9 cellular contexts compared by ENCODE assay signal in genomic region chr1:9438431-9439073, GRCh38.
A peak's percentile ranks its signal among the peaks of the same experiment; 100 is the strongest.
DNase-seq lines count a peak whose midpoint lies in the region; ATAC-seq and TF ChIP-seq lines count a peak whose summit lies in the region.
"Had no signal": no experiment of that assay in that cellular context is flagged by ENCODE, and none has a peak within 500 bp of the region (broad histone marks: within the 10 kb centered on the region; RNA-seq: fewer than 3 reads in every experiment).

No MANE protein-coding gene starts in this region.

- peak overlapping the region; percentile 21 to 61; a peak in 3 of 4 replicates for H4K8ac ChIP-seq in IMR-90 (ENCODE audit: low read depth in 2 of 2, low read length in 2 of 2)

- DNase-seq in IMR-90 (peak; percentile 93), brain microvascular endothelial cell (peak; percentile 80), kidney tubule cell (ENCODE audit: low spot score) (peak; percentile 98), testis (peak; percentile 74), HPDE6-E6E7 (ENCODE audit: extremely low spot score) (no peak), NCI-H1417 treated with DMSO at 0.1 percent for 48 hours (lab: John Stamatoyannopoulos, UW) (no peak)
- DNase-seq in activated naive CD4-positive, alpha-beta T cell treated with anti-CD3 and anti-CD28 coated beads, Interleukin-2, amount 50 U/mL, for 72 hours (ENCODE audit: low spot score in 2 of 2), result no peak

- H3K36me3 ChIP-seq in IMR-90 (ENCODE audit: control insufficient read depth, insufficient read depth, low read length) (no peaks in the 10 kb centered on the region), brain microvascular endothelial cell (replicated peaks) (no peaks in the 10 kb centered on the region), testis (ENCODE audit: low read depth, missing control alignments) (no peaks in the 10 kb centered on the region)

- no peaks in the 10 kb centered on the region for H4K20me1 ChIP-seq in IMR-90 (ENCODE audit: insufficient read depth, low read length)

- 5% methylated on average over 2 of the region's 12 CpGs; no CpG with 5 or more reads in 1 of the 2 experiments for WGBS in IMR-90 (ENCODE audit: extremely low coverage in 2 of 2, insufficient read length in 1 of 2), 2 experiments
- WGBS in testis, 2 donors, result 71 to 72% methylated on average over 12 of the region's 12 CpGs

- no peaks in the 10 kb centered on the region for H3K79me1 ChIP-seq in IMR-90 (ENCODE audit: low read depth in 1 of 2, low read length in 2 of 2)

- H4K91ac ChIP-seq in IMR-90 (ENCODE audit: insufficient read depth, low read depth, low read length), result peak overlapping the region; percentile 30

- TF ChIP-seq POLR2A in IMR-90 (IDR thresholded peaks at IDR 0.05; ENCODE audit: low read depth, low read length), result no peak
- TF ChIP-seq POLR2A in testis (IDR thresholded peaks at IDR 0.05), result no peak

- H3K9me1 ChIP-seq in IMR-90 (ENCODE audit: insufficient read depth, low read length), result peaks cover 32% of the 10 kb centered on the region

- TF ChIP-seq CTCF in IMR-90 (conservative IDR thresholded peaks at IDR 0.05; ENCODE audit: low read depth, low read length), result no peak
- TF ChIP-seq CTCF in brain microvascular endothelial cell (IDR thresholded peaks at IDR 0.05; ENCODE audit: low read depth, low read length, missing control alignments), result no peak
- TF ChIP-seq CTCF in testis (IDR thresholded peaks at IDR 0.05), result no peak

- H3K56ac ChIP-seq in IMR-90 (ENCODE audit: extremely low read depth, insufficient read depth, low read length), result no peak overlapping the region

- no peaks in the 10 kb centered on the region for H3K9me3 ChIP-seq in IMR-90 (ENCODE audit: control insufficient read depth, insufficient read depth, low read length)
- no peaks in the 10 kb centered on the region for H3K9me3 ChIP-seq in testis
- H3K9me3 ChIP-seq: mucosa of descending colon had no signal

- ATAC-seq in IMR-90 (ENCODE audit: low read depth) (peak; percentile 88), HG02885 (IDR thresholded peaks at IDR 0.05; ENCODE audit: poor library complexity, unreplicated experiment) (no peak)
- no peak for ATAC-seq in activated naive CD4-positive, alpha-beta T cell treated with anti-CD3 and anti-CD28 coated beads, Interleukin-2, amount 50 U/mL, for 72 hours

- peak overlapping the region; percentile 72 for H2BK20ac ChIP-seq in IMR-90 (ENCODE audit: low read depth, low read length)

- peak overlapping the region; percentile 75 for H3K27ac ChIP-seq in IMR-90 (ENCODE audit: insufficient read depth, low read length)
- H3K27ac ChIP-seq in brain microvascular endothelial cell, result peak overlapping the region; percentile 28
- H3K27ac ChIP-seq in testis, result peak overlapping the region; percentile 24 to 30

- CTCF ChIA-PET in IMR-90 (lab: Yijun Ruan, JAX), result interaction anchor here (0.7 to 1.0 kb wide), 3 partner anchors 10 to 17 kb away, joined by 3 read pairs; no protein-coding TSS in a partner anchor

- H2AK5ac ChIP-seq in IMR-90 (ENCODE audit: low read depth, low read length), result peak overlapping the region; percentile 88; the same call in 1 of the 2 replicates

- BruUV-seq in IMR-90 (replicated peaks; lab: Mats Ljungman, UMichigan), result no TSS peak

- intact Hi-C loops in IMR-90 (cut with micrococcal nuclease), result no loop called here
- intact Hi-C loops in testis (cut with DNase I; ENCODE audit: low total_unique reads), result no loop called here

- in situ Hi-C loops in IMR-90 (cut with MboI; ENCODE audit: low sequenced_read_pairs) (no loop called here), brain microvascular endothelial cell (cut with HindIII; ENCODE audit: low pct_ligation_motif_present, low sequenced_read_pairs) (no loop called here)

- no peak overlapping the region for H3K4me3 ChIP-seq in IMR-90 (ENCODE audit: insufficient read depth, low read depth, low read length)
- H3K4me3 ChIP-seq in brain microvascular endothelial cell (ENCODE audit: low read depth, low read length), result no peak overlapping the region
- no peak overlapping the region for H3K4me3 ChIP-seq in testis
- H3K4me3 ChIP-seq: mucosa of descending colon had no signal

- peak overlapping the region; percentile 88 for H2BK120ac ChIP-seq in IMR-90 (ENCODE audit: low read depth, low read length)

- POLR2A ChIA-PET in IMR-90 (lab: Charles Lee; ENCODE audit: unreplicated experiment), result no interaction called here

- TF ChIP-seq RAD21 in IMR-90 (IDR thresholded peaks at IDR 0.05; ENCODE audit: low read length), result peak; percentile 19; the same call in 1 of the 2 replicates

- H2AFZ ChIP-seq in IMR-90 (replicated peaks; ENCODE audit: low read length, poor library complexity), result peak overlapping the region; percentile 80

- no peaks in the 10 kb centered on the region for H3K9me3 Mint-ChIP-seq in activated naive CD4-positive, alpha-beta T cell treated with anti-CD3 and anti-CD28 coated beads, Interleukin-2, amount 50 U/mL, for 72 hours

- H3K4me1 ChIP-seq in IMR-90 (ENCODE audit: control insufficient read depth, insufficient read depth, low read length), result peaks cover 17% of the 10 kb centered on the region
- H3K4me1 ChIP-seq in testis, result peaks cover 34% of the 10 kb centered on the region

- H3K36me3 Mint-ChIP-seq in activated naive CD4-positive, alpha-beta T cell treated with anti-CD3 and anti-CD28 coated beads, Interleukin-2, amount 50 U/mL, for 72 hours, result no peaks in the 10 kb centered on the region

- H3K9ac ChIP-seq in IMR-90 (ENCODE audit: low read depth, low read length), result no peak overlapping the region

- H4K5ac ChIP-seq in IMR-90 (ENCODE audit: low read depth, low read length), result peak overlapping the region; percentile 83

- H3K4me2 ChIP-seq in IMR-90 (ENCODE audit: low read depth, low read length), result peak overlapping the region; percentile 47

- H3K14ac ChIP-seq in IMR-90 (replicated peaks; ENCODE audit: low read depth, low read length), result peak overlapping the region; percentile 58

- peak overlapping the region; percentile 86; the same call in 2 of the 3 replicates for H2BK15ac ChIP-seq in IMR-90 (ENCODE audit: low read depth, low read length)

- peak overlapping the region; percentile 76 for H3K4ac ChIP-seq in IMR-90 (ENCODE audit: low read depth, low read length)

- peak overlapping the region; percentile 48 for H3K23ac ChIP-seq in IMR-90 (ENCODE audit: low read depth, low read length)

- no peaks in the 10 kb centered on the region for H3K27me3 ChIP-seq in IMR-90 (ENCODE audit: control insufficient read depth, insufficient read depth, low read length)
- no peaks in the 10 kb centered on the region for H3K27me3 ChIP-seq in brain microvascular endothelial cell (replicated peaks)
- H3K27me3 ChIP-seq in testis, result no peaks in the 10 kb centered on the region

- dilution Hi-C loops in IMR-90 (cut with HindIII; ENCODE audit: low sequenced_read_pairs, unreplicated experiment), result no loop called here

- peak overlapping the region; percentile 62 for H2BK5ac ChIP-seq in IMR-90 (ENCODE audit: low read depth, low read length, poor library complexity, severe bottlenecking)

- H3K18ac ChIP-seq in IMR-90 (ENCODE audit: low read depth, low read length), result peak overlapping the region; percentile 72

- no peak overlapping the region for H3K27ac Mint-ChIP-seq in activated naive CD4-positive, alpha-beta T cell treated with anti-CD3 and anti-CD28 coated beads, Interleukin-2, amount 50 U/mL, for 72 hours

- H2AK9ac ChIP-seq in IMR-90 (replicated peaks; ENCODE audit: low read depth, low read length, poor library complexity), result peak overlapping the region; percentile 1

TF ChIP-seq in IMR-90, 13 proteins besides CTCF, POLR2A, EP300 and RAD21:
- TF ChIP-seq MAFK (IDR thresholded peaks at IDR 0.05; ENCODE audit: low read depth, low read length) (peak; percentile 47), USF2 (IDR thresholded peaks at IDR 0.05; ENCODE audit: low read depth, low read length) (peak; percentile 71), NFE2L2 (IDR thresholded peaks at IDR 0.05; ENCODE audit: low read depth, low read length) (no peak; the same call in 1 of the 2 replicates), CEBPB (IDR thresholded peaks at IDR 0.05; ENCODE audit: low read depth, low read length) (peak; percentile 98), FOS (IDR thresholded peaks at IDR 0.05; ENCODE audit: low read depth, low read length) (peak; percentile 40; the same call in 1 of the 2 replicates), MAZ (IDR thresholded peaks at IDR 0.05; ENCODE audit: borderline replicate concordance, low read depth, low read length) (peak; percentile 79), RCOR1 (IDR thresholded peaks at IDR 0.05; ENCODE audit: insufficient replicate concordance, low read length) (peak; percentile 40), MXI1 (IDR thresholded peaks at IDR 0.05; ENCODE audit: borderline replicate concordance, low read depth, low read length) (0 out of 2 replicates have a peak, but pooled peaks have one; percentile 58), CHD1 (IDR thresholded peaks at IDR 0.05; ENCODE audit: low read depth, low read length) (no peak), ELK1 (IDR thresholded peaks at IDR 0.05; ENCODE audit: borderline replicate concordance, low read depth, low read length) (no peak), BHLHE40 (IDR thresholded peaks at IDR 0.05; ENCODE audit: low read depth, low read length) (peak; percentile 69), SMC3 (IDR thresholded peaks at IDR 0.05; ENCODE audit: low read depth, low read length) (no peak), RFX5 (IDR thresholded peaks at IDR 0.05; ENCODE audit: low read depth, low read length) (no peak)

Comparison
In these comparisons a context has a peak if more than half of its experiments do, and no peak if none do; other contexts are left out.
1. DNase-seq: peak in IMR-90 (single experiment), brain microvascular endothelial cell (single experiment), kidney tubule cell (single experiment) and testis (single experiment); none in HPDE6-E6E7 (single experiment), activated naive CD4-positive, alpha-beta T cell treated with anti-CD3 and anti-CD28 coated beads, Interleukin-2, amount 50 U/mL, for 72 hours (0 of 2) and NCI-H1417 treated with DMSO at 0.1 percent for 48 hours (single experiment).
2. Peak in every context shown above with its lines, with median percentiles within 50 percentile points of each other: H3K27ac ChIP-seq.